In genomic region chr13:32587014-32587773, GRCh38 we compare ENCODE assay signal across 1 cellular context.
TF ChIP-seq lines count a peak whose summit lies in the region.

No MANE protein-coding gene starts in this region.

TF ChIP-seq in HepG2, 621 proteins besides CTCF, POLR2A, EP300 and RAD21 (continued from another document):
- TF ChIP-seq ZNF746 (CRISPR knock-in tag; IDR thresholded peaks at IDR 0.05) (peak; percentile 58; the same call in 1 of the 2 replicates), ZNF232 (CRISPR knock-in tag; IDR thresholded peaks at IDR 0.05; ENCODE audit: borderline replicate concordance) (no peak), CBX1 (IDR thresholded peaks at IDR 0.05; ENCODE audit: low read depth) (no peak), THYN1 (CRISPR knock-in tag; IDR thresholded peaks at IDR 0.05; ENCODE audit: borderline replicate concordance, low read depth) (no peak), YY1 (IDR thresholded peaks at IDR 0.05; ENCODE audit: insufficient read depth, insufficient replicate concordance, low read depth, low read length) (peak; percentile 34), HDAC1 (CRISPR knock-in tag; IDR thresholded peaks at IDR 0.05) (peak; percentile 27; the same call in 1 of the 2 replicates), REPIN1 (CRISPR knock-in tag; IDR thresholded peaks at IDR 0.05; ENCODE audit: borderline replicate concordance, low read depth) (no peak), HDAC2 (CRISPR knock-in tag; IDR thresholded peaks at IDR 0.05) (0 out of 2 replicates have a peak, but pooled peaks have one; percentile 8), ZNF451 (CRISPR knock-in tag; IDR thresholded peaks at IDR 0.05) (no peak), CEBPG (CRISPR knock-in tag; IDR thresholded peaks at IDR 0.05) (0 out of 2 replicates have a peak, but pooled peaks have one; percentile 6), ZNF652 (CRISPR knock-in tag; IDR thresholded peaks at IDR 0.05; ENCODE audit: borderline replicate concordance, low read depth) (peak; percentile 60; the same call in 1 of the 2 replicates), THAP11 (CRISPR knock-in tag; IDR thresholded peaks at IDR 0.05) (0 out of 2 replicates have a peak, but pooled peaks have one; percentile 42), ZNF788 (CRISPR knock-in tag; IDR thresholded peaks at IDR 0.05; ENCODE audit: borderline replicate concordance) (no peak), CSRNP1 (CRISPR knock-in tag; IDR thresholded peaks at IDR 0.05) (0 out of 2 replicates have a peak, but pooled peaks have one; percentile 47), HOXA3 (CRISPR knock-in tag; IDR thresholded peaks at IDR 0.05) (0 out of 2 replicates have a peak, but pooled peaks have one; percentile 17), PHF8 (CRISPR knock-in tag; IDR thresholded peaks at IDR 0.05) (0 out of 2 replicates have a peak, but pooled peaks have one; percentile 31), IKZF4 (CRISPR knock-in tag; IDR thresholded peaks at IDR 0.05; ENCODE audit: borderline replicate concordance, low read depth, not compliant biosample characterization) (no peak), ZNF703 (CRISPR knock-in tag; IDR thresholded peaks at IDR 0.05; ENCODE audit: borderline replicate concordance) (no peak), ZBED4 (CRISPR knock-in tag; IDR thresholded peaks at IDR 0.05; ENCODE audit: borderline replicate concordance) (no peak)
- TF ChIP-seq, protein P1, sequence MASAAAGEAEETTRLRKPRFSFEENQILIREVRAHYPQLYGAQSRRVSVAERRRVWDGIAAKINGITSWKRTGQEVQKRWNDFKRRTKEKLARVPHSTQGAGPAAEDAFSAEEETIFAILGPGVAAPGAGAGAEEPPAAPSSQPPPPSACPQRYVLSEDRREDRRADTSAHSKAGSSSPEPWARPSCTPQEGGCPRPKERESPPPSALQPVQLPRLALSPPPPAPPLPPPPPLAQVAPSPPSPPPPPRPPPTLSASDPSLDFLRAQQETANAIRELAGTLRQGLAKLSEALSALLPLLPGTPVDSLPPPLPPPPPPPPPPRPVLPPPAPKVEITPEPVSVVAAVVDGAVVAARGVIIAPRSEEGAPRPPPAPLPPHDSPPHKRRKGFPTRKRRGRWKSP (CRISPR knock-in tag; IDR thresholded peaks at IDR 0.05) = 0 out of 2 replicates have a peak, but pooled peaks have one; percentile 28
- TF ChIP-seq, protein P2, sequence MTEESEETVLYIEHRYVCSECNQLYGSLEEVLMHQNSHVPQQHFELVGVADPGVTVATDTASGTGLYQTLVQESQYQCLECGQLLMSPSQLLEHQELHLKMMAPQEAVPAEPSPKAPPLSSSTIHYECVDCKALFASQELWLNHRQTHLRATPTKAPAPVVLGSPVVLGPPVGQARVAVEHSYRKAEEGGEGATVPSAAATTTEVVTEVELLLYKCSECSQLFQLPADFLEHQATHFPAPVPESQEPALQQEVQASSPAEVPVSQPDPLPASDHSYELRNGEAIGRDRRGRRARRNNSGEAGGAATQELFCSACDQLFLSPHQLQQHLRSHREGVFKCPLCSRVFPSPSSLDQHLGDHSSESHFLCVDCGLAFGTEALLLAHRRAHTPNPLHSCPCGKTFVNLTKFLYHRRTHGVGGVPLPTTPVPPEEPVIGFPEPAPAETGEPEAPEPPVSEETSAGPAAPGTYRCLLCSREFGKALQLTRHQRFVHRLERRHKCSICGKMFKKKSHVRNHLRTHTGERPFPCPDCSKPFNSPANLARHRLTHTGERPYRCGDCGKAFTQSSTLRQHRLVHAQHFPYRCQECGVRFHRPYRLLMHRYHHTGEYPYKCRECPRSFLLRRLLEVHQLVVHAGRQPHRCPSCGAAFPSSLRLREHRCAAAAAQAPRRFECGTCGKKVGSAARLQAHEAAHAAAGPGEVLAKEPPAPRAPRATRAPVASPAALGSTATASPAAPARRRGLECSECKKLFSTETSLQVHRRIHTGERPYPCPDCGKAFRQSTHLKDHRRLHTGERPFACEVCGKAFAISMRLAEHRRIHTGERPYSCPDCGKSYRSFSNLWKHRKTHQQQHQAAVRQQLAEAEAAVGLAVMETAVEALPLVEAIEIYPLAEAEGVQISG (CRISPR knock-in tag; IDR thresholded peaks at IDR 0.05) = no peak
- TF ChIP-seq, protein P3, sequence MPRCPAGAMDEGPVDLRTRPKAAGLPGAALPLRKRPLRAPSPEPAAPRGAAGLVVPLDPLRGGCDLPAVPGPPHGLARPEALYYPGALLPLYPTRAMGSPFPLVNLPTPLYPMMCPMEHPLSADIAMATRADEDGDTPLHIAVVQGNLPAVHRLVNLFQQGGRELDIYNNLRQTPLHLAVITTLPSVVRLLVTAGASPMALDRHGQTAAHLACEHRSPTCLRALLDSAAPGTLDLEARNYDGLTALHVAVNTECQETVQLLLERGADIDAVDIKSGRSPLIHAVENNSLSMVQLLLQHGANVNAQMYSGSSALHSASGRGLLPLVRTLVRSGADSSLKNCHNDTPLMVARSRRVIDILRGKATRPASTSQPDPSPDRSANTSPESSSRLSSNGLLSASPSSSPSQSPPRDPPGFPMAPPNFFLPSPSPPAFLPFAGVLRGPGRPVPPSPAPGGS (CRISPR knock-in tag; IDR thresholded peaks at IDR 0.05) = peak; percentile 37; the same call in 1 of the 2 replicates
TF ChIP-seq in HepG2: peak in this region for 40.
